ENCODE assay signal across 19 cellular contexts in the genomic region with DNA sequence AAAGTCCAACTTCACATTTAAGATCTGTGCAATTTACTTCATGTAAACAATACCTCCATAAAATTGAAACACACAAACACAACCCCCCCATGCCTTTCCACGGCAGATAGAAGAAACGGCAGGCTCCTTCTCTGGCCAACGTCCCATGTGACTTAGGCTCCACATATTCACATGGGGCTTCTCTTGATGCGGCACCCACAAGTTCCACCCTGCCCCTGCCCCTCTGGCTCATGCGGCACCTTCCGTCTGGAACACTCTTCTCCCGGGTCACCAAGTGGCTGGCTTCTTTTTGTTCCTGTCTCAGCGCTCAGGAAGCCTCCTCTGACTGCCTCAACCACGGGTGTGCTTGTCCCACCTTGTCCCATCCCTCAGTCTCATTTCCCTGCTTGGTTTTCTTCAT. TPM values are rescaled to one million over a fixed set of nuclear protein-coding genes. Genes with fewer than 3 reads are reported as not detected.
DNase-seq lines count a peak whose midpoint lies in the region; ATAC-seq and TF ChIP-seq lines count a peak whose summit lies in the region.
"Had no signal": no experiment of that assay in that cellular context is flagged by ENCODE, and none has a peak within 500 bp of the region (broad histone marks: within the 10 kb centered on the region; RNA-seq: fewer than 3 reads in every experiment).

No MANE protein-coding gene starts in this region.

- TF ChIP-seq CTCF in HL-60 (IDR thresholded peaks at IDR 0.05; ENCODE audit: insufficient read depth, low read length) (no peak), brain (conservative IDR thresholded peaks at IDR 0.05) (no peak), type B pancreatic cell (conservative IDR thresholded peaks at IDR 0.05) (no peak)

- DNase-seq in stimulated activated naive CD8-positive, alpha-beta T cell treated with anti-CD3 and anti-CD28 coated beads, Interleukin-15, amount 100 ng/mL, for 72 hours: no peak
- no peak for DNase-seq in stimulated activated naive CD8-positive, alpha-beta T cell treated with anti-CD3 and anti-CD28 coated beads, Interleukin-15, Interleukin-2, amounts not matched to agents 100 U/mL and 50 U/mL, for 24 hours
- DNase-seq in HL-60 (ENCODE audit: low read depth in 1 of 2, low spot score in 1 of 2): no peak
- DNase-seq in type B pancreatic cell (ENCODE audit: extremely low spot score, unreplicated experiment): no peak
- DNase-seq: C1 segment of cervical spinal cord, KBM-7, NCI-H1048, NCI-H146, NCI-H226, NCI-H526 treated with DMSO at 0.1 percent for 48 hours, PC-3 had no signal

- H3K27ac Mint-ChIP-seq in stimulated activated naive CD8-positive, alpha-beta T cell treated with anti-CD3 and anti-CD28 coated beads, Interleukin-15, amount 100 ng/mL, for 72 hours: peak overlapping the region; percentile 87 to 91
- H3K27ac Mint-ChIP-seq in brain (peak overlapping the region in 3 of 5 experiments; percentile 4 to 62 (median 24)), type B pancreatic cell (peak overlapping the region; percentile 10)
- H3K27ac Mint-ChIP-seq in stimulated activated memory B cell treated with anti-CD40 and anti-IgM and Interleukin-4, amounts not matched to agents 10 μg/mL and 1 μg/mL and 100 μg/mL, for 72 hours: no peak overlapping the region

- H3K9me3 Mint-ChIP-seq in stimulated activated naive CD8-positive, alpha-beta T cell treated with anti-CD3 and anti-CD28 coated beads, Interleukin-15, amount 100 ng/mL, for 72 hours: no peaks in the 10 kb centered on the region
- no peaks in the 10 kb centered on the region for H3K9me3 Mint-ChIP-seq in brain
- no peaks in the 10 kb centered on the region for H3K9me3 Mint-ChIP-seq in type B pancreatic cell
- H3K9me3 Mint-ChIP-seq in stimulated activated memory B cell treated with anti-CD40 and anti-IgM and Interleukin-4, amounts not matched to agents 10 μg/mL and 1 μg/mL and 100 μg/mL, for 72 hours: no peaks in the 10 kb centered on the region

- H3K4me1 Mint-ChIP-seq in stimulated activated naive CD8-positive, alpha-beta T cell treated with anti-CD3 and anti-CD28 coated beads, Interleukin-15, amount 100 ng/mL, for 72 hours: peaks cover 62% of the 10 kb centered on the region
- H3K4me1 Mint-ChIP-seq in brain: peaks cover 31% of the 10 kb centered on the region
- H3K4me1 Mint-ChIP-seq in type B pancreatic cell (ENCODE audit: unreplicated experiment): peaks cover 7% of the 10 kb centered on the region
- peaks cover 28% of the 10 kb centered on the region for H3K4me1 Mint-ChIP-seq in stimulated activated memory B cell treated with anti-CD40 and anti-IgM and Interleukin-4, amounts not matched to agents 10 μg/mL and 1 μg/mL and 100 μg/mL, for 72 hours

- H3K36me3 Mint-ChIP-seq in brain: peaks cover 12% of the 10 kb centered on the region
- peaks cover 4% of the 10 kb centered on the region for H3K36me3 Mint-ChIP-seq in type B pancreatic cell
- H3K36me3 Mint-ChIP-seq in stimulated activated memory B cell treated with anti-CD40 and anti-IgM and Interleukin-4, amounts not matched to agents 10 μg/mL and 1 μg/mL and 100 μg/mL, for 72 hours: peaks cover 24% of the 10 kb centered on the region

- peak overlapping the region; percentile 52 for H3K27ac ChIP-seq in HL-60 (replicated peaks)

- no peaks in the 10 kb centered on the region for H3K27me3 Mint-ChIP-seq in stimulated activated naive CD8-positive, alpha-beta T cell treated with anti-CD3 and anti-CD28 coated beads, Interleukin-15, amount 100 ng/mL, for 72 hours
- H3K27me3 Mint-ChIP-seq in brain (no peaks in the 10 kb centered on the region), type B pancreatic cell (no peaks in the 10 kb centered on the region)
- H3K27me3 Mint-ChIP-seq in stimulated activated memory B cell treated with anti-CD40 and anti-IgM and Interleukin-4, amounts not matched to agents 10 μg/mL and 1 μg/mL and 100 μg/mL, for 72 hours: no peaks in the 10 kb centered on the region

- ATAC-seq in stimulated activated naive CD8-positive, alpha-beta T cell treated with anti-CD3 and anti-CD28 coated beads, Interleukin-15, amount 100 ng/mL, for 72 hours: no peak
- no peak for ATAC-seq in stimulated activated naive CD8-positive, alpha-beta T cell treated with anti-CD3 and anti-CD28 coated beads, Interleukin-15, Interleukin-2, amounts not matched to agents 100 U/mL and 50 U/mL, for 24 hours
- no peak for ATAC-seq in stimulated activated memory B cell treated with anti-CD40 and anti-IgM and Interleukin-4, amounts not matched to agents 10 μg/mL and 1 μg/mL and 100 μg/mL, for 72 hours
- no peak for ATAC-seq in GM19395 (IDR thresholded peaks at IDR 0.05; ENCODE audit: unreplicated experiment)
- no peak for ATAC-seq in HG02885 (IDR thresholded peaks at IDR 0.05; ENCODE audit: poor library complexity, unreplicated experiment)
- ATAC-seq: GM12878, PC-3 had no signal

- no peak overlapping the region for H3K4me3 Mint-ChIP-seq in stimulated activated naive CD8-positive, alpha-beta T cell treated with anti-CD3 and anti-CD28 coated beads, Interleukin-15, amount 100 ng/mL, for 72 hours
- no peak overlapping the region for H3K4me3 Mint-ChIP-seq in brain
- H3K4me3 Mint-ChIP-seq in type B pancreatic cell: no peak overlapping the region
- H3K4me3 Mint-ChIP-seq in stimulated activated memory B cell treated with anti-CD40 and anti-IgM and Interleukin-4, amounts not matched to agents 10 μg/mL and 1 μg/mL and 100 μg/mL, for 72 hours: no peak overlapping the region

- H3K27me3 ChIP-seq in HL-60 (ENCODE audit: insufficient read depth, poor library complexity, severe bottlenecking): no peaks in the 10 kb centered on the region

- H3K4me3 ChIP-seq in HL-60 (replicated peaks; ENCODE audit: insufficient read depth, low read length): no peak overlapping the region
- H3K4me3 ChIP-seq: GM12878, HAP-1 had no signal

RNA-seq across cellular contexts. Expression of a gene that starts 25.6 kb away (rescaled TPM):
- 6.4 TPM for polyA plus RNA-seq in brain (ENCODE audit: insufficient read depth, low read depth, low replicate concordance)
- 13.1 and 28.4 TPM in 2 replicates for total RNA-seq in type B pancreatic cell (ENCODE audit: low replicate concordance)

RNA-seq across cellular contexts. Expression of a gene that starts 36.9 kb away (rescaled TPM):
- polyA plus RNA-seq in brain (ENCODE audit: insufficient read depth, low read depth, low replicate concordance): 25.5 TPM
- 1.8 TPM in 1 of 2 replicates, not detected in the other for total RNA-seq in type B pancreatic cell (ENCODE audit: low replicate concordance)
- total RNA-seq: G401, SK-MEL-5 had no signal

RNA-seq across cellular contexts. Expression of a gene that starts 41.3 kb away (rescaled TPM):
- polyA plus RNA-seq in brain (ENCODE audit: insufficient read depth, low read depth, low replicate concordance): 0.46 TPM
- total RNA-seq in type B pancreatic cell (ENCODE audit: low replicate concordance): 4.1 and 14.0 TPM in 2 replicates
- total RNA-seq: SK-MEL-5 had no signal
